ENCODE assay signal across 1 cellular context in the genomic region with DNA sequence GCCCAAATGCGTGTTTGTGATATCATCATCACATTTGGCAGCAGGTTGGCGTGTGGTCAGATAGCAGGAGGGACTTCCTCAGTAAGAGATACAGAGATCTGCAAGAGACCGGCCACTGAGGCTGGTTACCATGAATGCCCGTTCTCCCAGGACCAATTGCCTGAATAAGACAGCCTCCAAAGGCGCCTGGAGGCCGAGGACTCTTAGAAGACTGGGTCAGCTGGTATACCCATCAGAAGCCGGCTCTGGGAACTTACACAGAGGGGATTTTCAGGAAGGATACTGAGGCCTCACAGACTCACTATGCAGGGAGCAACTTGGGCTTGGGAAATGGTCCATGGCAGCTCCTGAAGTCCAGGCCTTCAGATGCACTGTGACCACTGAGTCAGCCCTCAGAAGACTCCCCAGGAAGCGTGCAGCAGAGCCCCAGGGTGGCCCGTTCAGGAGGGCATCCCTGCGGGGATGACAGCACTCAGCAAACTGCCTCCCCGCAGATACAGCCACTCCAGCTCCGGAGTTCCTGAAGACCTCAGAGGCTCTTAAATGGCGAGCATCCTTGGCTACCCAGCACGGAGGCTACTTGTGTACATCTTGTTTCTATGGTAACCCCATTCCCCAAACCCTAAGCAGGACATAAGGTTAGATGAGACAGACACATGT.
TF ChIP-seq lines count a peak whose summit lies in the region.

No MANE protein-coding gene starts in this region.

TF ChIP-seq in GM23338, 12 proteins besides CTCF, POLR2A, EP300 and RAD21 (continued from another document):
- TF ChIP-seq, protein P1, sequence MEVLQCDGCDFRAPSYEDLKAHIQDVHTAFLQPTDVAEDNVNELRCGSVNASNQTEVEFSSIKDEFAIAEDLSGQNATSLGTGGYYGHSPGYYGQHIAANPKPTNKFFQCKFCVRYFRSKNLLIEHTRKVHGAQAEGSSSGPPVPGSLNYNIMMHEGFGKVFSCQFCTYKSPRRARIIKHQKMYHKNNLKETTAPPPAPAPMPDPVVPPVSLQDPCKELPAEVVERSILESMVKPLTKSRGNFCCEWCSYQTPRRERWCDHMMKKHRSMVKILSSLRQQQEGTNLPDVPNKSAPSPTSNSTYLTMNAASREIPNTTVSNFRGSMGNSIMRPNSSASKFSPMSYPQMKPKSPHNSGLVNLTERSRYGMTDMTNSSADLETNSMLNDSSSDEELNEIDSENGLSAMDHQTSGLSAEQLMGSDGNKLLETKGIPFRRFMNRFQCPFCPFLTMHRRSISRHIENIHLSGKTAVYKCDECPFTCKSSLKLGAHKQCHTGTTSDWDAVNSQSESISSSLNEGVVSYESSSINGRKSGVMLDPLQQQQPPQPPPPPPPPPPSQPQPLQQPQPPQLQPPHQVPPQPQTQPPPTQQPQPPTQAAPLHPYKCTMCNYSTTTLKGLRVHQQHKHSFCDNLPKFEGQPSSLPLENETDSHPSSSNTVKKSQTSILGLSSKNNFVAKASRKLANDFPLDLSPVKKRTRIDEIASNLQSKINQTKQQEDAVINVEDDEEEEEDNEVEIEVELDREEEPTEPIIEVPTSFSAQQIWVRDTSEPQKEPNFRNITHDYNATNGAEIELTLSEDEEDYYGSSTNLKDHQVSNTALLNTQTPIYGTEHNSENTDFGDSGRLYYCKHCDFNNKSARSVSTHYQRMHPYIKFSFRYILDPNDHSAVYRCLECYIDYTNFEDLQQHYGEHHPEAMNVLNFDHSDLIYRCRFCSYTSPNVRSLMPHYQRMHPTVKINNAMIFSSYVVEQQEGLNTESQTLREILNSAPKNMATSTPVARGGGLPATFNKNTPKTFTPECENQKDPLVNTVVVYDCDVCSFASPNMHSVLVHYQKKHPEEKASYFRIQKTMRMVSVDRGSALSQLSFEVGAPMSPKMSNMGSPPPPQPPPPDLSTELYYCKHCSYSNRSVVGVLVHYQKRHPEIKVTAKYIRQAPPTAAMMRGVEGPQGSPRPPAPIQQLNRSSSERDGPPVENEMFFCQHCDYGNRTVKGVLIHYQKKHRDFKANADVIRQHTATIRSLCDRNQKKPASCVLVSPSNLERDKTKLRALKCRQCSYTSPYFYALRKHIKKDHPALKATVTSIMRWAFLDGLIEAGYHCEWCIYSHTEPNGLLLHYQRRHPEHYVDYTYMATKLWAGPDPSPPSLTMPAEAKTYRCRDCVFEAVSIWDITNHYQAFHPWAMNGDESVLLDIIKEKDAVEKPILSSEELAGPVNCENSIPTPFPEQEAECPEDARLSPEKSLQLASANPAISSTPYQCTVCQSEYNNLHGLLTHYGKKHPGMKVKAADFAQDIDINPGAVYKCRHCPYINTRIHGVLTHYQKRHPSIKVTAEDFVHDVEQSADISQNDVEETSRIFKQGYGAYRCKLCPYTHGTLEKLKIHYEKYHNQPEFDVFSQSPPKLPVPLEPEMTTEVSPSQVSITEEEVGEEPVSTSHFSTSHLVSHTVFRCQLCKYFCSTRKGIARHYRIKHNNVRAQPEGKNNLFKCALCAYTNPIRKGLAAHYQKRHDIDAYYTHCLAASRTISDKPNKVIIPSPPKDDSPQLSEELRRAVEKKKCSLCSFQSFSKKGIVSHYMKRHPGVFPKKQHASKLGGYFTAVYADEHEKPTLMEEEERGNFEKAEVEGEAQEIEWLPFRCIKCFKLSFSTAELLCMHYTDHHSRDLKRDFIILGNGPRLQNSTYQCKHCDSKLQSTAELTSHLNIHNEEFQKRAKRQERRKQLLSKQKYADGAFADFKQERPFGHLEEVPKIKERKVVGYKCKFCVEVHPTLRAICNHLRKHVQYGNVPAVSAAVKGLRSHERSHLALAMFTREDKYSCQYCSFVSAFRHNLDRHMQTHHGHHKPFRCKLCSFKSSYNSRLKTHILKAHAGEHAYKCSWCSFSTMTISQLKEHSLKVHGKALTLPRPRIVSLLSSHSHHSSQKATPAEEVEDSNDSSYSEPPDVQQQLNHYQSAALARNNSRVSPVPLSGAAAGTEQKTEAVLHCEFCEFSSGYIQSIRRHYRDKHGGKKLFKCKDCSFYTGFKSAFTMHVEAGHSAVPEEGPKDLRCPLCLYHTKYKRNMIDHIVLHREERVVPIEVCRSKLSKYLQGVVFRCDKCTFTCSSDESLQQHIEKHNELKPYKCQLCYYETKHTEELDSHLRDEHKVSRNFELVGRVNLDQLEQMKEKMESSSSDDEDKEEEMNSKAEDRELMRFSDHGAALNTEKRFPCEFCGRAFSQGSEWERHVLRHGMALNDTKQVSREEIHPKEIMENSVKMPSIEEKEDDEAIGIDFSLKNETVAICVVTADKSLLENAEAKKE (CRISPR knock-in tag; IDR thresholded peaks at IDR 0.05) = no peak
- TF ChIP-seq, protein P2, sequence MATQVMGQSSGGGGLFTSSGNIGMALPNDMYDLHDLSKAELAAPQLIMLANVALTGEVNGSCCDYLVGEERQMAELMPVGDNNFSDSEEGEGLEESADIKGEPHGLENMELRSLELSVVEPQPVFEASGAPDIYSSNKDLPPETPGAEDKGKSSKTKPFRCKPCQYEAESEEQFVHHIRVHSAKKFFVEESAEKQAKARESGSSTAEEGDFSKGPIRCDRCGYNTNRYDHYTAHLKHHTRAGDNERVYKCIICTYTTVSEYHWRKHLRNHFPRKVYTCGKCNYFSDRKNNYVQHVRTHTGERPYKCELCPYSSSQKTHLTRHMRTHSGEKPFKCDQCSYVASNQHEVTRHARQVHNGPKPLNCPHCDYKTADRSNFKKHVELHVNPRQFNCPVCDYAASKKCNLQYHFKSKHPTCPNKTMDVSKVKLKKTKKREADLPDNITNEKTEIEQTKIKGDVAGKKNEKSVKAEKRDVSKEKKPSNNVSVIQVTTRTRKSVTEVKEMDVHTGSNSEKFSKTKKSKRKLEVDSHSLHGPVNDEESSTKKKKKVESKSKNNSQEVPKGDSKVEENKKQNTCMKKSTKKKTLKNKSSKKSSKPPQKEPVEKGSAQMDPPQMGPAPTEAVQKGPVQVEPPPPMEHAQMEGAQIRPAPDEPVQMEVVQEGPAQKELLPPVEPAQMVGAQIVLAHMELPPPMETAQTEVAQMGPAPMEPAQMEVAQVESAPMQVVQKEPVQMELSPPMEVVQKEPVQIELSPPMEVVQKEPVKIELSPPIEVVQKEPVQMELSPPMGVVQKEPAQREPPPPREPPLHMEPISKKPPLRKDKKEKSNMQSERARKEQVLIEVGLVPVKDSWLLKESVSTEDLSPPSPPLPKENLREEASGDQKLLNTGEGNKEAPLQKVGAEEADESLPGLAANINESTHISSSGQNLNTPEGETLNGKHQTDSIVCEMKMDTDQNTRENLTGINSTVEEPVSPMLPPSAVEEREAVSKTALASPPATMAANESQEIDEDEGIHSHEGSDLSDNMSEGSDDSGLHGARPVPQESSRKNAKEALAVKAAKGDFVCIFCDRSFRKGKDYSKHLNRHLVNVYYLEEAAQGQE (IDR thresholded peaks at IDR 0.05; ENCODE audit: unreplicated experiment) = no peak
- TF ChIP-seq EZH2 (IDR thresholded peaks at IDR 0.05; ENCODE audit: low read depth, unreplicated experiment) (no peak), ZNF114 (CRISPR knock-in tag; IDR thresholded peaks at IDR 0.05) (no peak), CREB1 (CRISPR knock-in tag; IDR thresholded peaks at IDR 0.05; ENCODE audit: low read depth) (no peak), POLR2AphosphoS5 (IDR thresholded peaks at IDR 0.05; ENCODE audit: low read depth) (no peak), EZH2phosphoT487 (IDR thresholded peaks at IDR 0.05; ENCODE audit: unreplicated experiment) (no peak), JUNB (IDR thresholded peaks at IDR 0.05; ENCODE audit: unreplicated experiment) (no peak), ETS1 (IDR thresholded peaks at IDR 0.05) (no peak), NANOG (IDR thresholded peaks at IDR 0.05; ENCODE audit: borderline replicate concordance) (no peak)
